8 cellular contexts compared by ENCODE assay signal in genomic region chr17:67366193-67367157, GRCh38. TPM values are rescaled to one million over a fixed set of nuclear protein-coding genes. Genes with fewer than 3 reads are reported as not detected.
A peak's percentile ranks its signal among the peaks of the same experiment; 100 is the strongest.
DNase-seq lines count a peak whose midpoint lies in the region; ATAC-seq and TF ChIP-seq lines count a peak whose summit lies in the region.

Gene PSMD12, minus strand, starts transcription at chr17:67366577. Its CDS starts 58 bp downstream, at chr17:67366519.

- peak within 1 kb of the TSS; percentile 86 to 96 for H3K4me3 ChIP-seq in cardiac fibroblast (replicated peaks in 1 of 2; ENCODE audit: low read depth in 2 of 2, low read length in 2 of 2)

- CTCF ChIA-PET in WTC11 (lab: Charles Lee) = interaction anchor here (0.8 to 2.3 kb wide), 3 partner anchors 9 to 352 kb away, joined by 3 to 6 read pairs (median 3); no protein-coding TSS in a partner anchor

- H3K4me3 Mint-ChIP-seq in WTC11 = peak within 1 kb of the TSS; percentile 96

- TF ChIP-seq CTCF in WTC11 (IDR thresholded peaks at IDR 0.05) = no peak
- no peak for TF ChIP-seq CTCF in cardiac fibroblast (IDR thresholded peaks at IDR 0.05; ENCODE audit: low read depth, low read length)

- peaks cover 14% of the 10 kb centered on the region for H3K36me3 Mint-ChIP-seq in WTC11

- H3K27ac Mint-ChIP-seq in WTC11 = peak within 1 kb of the TSS; percentile 97

- POLR2A ChIA-PET in WTC11 (lab: Charles Lee) = interaction anchor here (0.6 to 0.8 kb wide), 3 partner anchors 12 to 333 kb away, joined by 3 to 5 read pairs (median 4); no protein-coding TSS in a partner anchor

- DNase-seq in AG08396 (ENCODE audit: low spot score) (peak; percentile 96), NCI-H2227 (lab: John Stamatoyannopoulos, UW; ENCODE audit: unreplicated experiment) (peak; percentile 96), WTC11 (ENCODE audit: low spot score) (peak; percentile 88), cardiac fibroblast (ENCODE audit: low read depth in 2 of 2) (peak; percentile 92 to 93), inferior parietal cortex (ENCODE audit: extremely low spot score) (peak; percentile 89)
- peak; percentile 92 to 95 for DNase-seq in stimulated activated CD4-positive, alpha-beta T cell treated with anti-CD3 and anti-CD28 coated beads, Interleukin-12 subunit alpha, Interleukin-12 subunit beta, amount 100 ng/mL, for 24 hours (ENCODE audit: low read depth in 2 of 2)

- no peaks in the 10 kb centered on the region for H3K9me3 Mint-ChIP-seq in WTC11

- H3K27me3 Mint-ChIP-seq in WTC11 (ENCODE audit: low read depth) = no peaks in the 10 kb centered on the region; the same call in 1 of the 2 replicates

- peaks cover 22% of the 10 kb centered on the region for H3K4me1 Mint-ChIP-seq in WTC11

- ATAC-seq in GM18907 (IDR thresholded peaks at IDR 0.05; ENCODE audit: unreplicated experiment) = peak; percentile 87
- peak; percentile 83 for ATAC-seq in HG03135 (IDR thresholded peaks at IDR 0.05; ENCODE audit: unreplicated experiment)
- peak; percentile 98 for ATAC-seq in WTC11

TF ChIP-seq in WTC11, 78 proteins besides CTCF, POLR2A, EP300 and RAD21 (continues in another document):
- TF ChIP-seq TP53 (CRISPR knock-in tag; IDR thresholded peaks at IDR 0.05) = no peak
- peak; percentile 49; the same call in 1 of the 2 replicates for TF ChIP-seq E2F5 (CRISPR knock-in tag; IDR thresholded peaks at IDR 0.05)
- TF ChIP-seq JAZF1 (CRISPR knock-in tag; IDR thresholded peaks at IDR 0.05) = no peak
- no peak for TF ChIP-seq CREM (CRISPR knock-in tag; IDR thresholded peaks at IDR 0.05)
- peak; percentile 75 for TF ChIP-seq MAX (CRISPR knock-in tag; IDR thresholded peaks at IDR 0.05)
- TF ChIP-seq JUN (CRISPR knock-in tag; IDR thresholded peaks at IDR 0.05) = no peak; the same call in 1 of the 2 replicates
- no peak; the same call in 1 of the 2 replicates for TF ChIP-seq SMAD3 (CRISPR knock-in tag; IDR thresholded peaks at IDR 0.05; ENCODE audit: borderline replicate concordance)
- no peak for TF ChIP-seq EMX1 (CRISPR knock-in tag; IDR thresholded peaks at IDR 0.05)
- no peak for TF ChIP-seq ZNF671 (CRISPR knock-in tag; IDR thresholded peaks at IDR 0.05)
- TF ChIP-seq CBFB (CRISPR knock-in tag; IDR thresholded peaks at IDR 0.05; ENCODE audit: low read depth) = peak; percentile 90; the same call in 1 of the 2 replicates
- TF ChIP-seq FOXP1 (CRISPR knock-in tag; IDR thresholded peaks at IDR 0.05; ENCODE audit: borderline replicate concordance) = peak; percentile 62
- peak; percentile 66; the same call in 1 of the 2 replicates for TF ChIP-seq IRF1 (CRISPR knock-in tag; IDR thresholded peaks at IDR 0.05)
- no peak for TF ChIP-seq ZSCAN18 (CRISPR knock-in tag; IDR thresholded peaks at IDR 0.05)
- TF ChIP-seq SOX15 (CRISPR knock-in tag; IDR thresholded peaks at IDR 0.05) = no peak
- no peak for TF ChIP-seq RORB (CRISPR knock-in tag; IDR thresholded peaks at IDR 0.05)
- peak; percentile 73; the same call in 1 of the 2 replicates for TF ChIP-seq ZNF416 (CRISPR knock-in tag; IDR thresholded peaks at IDR 0.05)
- no peak for TF ChIP-seq NFATC4 (CRISPR knock-in tag; IDR thresholded peaks at IDR 0.05)
- no peak for TF ChIP-seq E2F4 (CRISPR knock-in tag; IDR thresholded peaks at IDR 0.05; ENCODE audit: borderline replicate concordance, low read depth)
- peak; percentile 81 for TF ChIP-seq TEAD1 (CRISPR knock-in tag; IDR thresholded peaks at IDR 0.05)
- peak; percentile 65; the same call in 1 of the 2 replicates for TF ChIP-seq MYBL2 (CRISPR knock-in tag; IDR thresholded peaks at IDR 0.05)
- TF ChIP-seq ELF4 (CRISPR knock-in tag; IDR thresholded peaks at IDR 0.05; ENCODE audit: low read depth) = no peak
- TF ChIP-seq ZNF121 (CRISPR knock-in tag; IDR thresholded peaks at IDR 0.05) = no peak
- TF ChIP-seq FOXP4 (CRISPR knock-in tag; IDR thresholded peaks at IDR 0.05) = peak; percentile 86; the same call in 1 of the 2 replicates
- 0 out of 2 replicates have a peak, but pooled peaks have one; percentile 27 for TF ChIP-seq ZBTB43 (CRISPR knock-in tag; IDR thresholded peaks at IDR 0.05)
- 0 out of 2 replicates have a peak, but pooled peaks have one; percentile 69 for TF ChIP-seq MLX (CRISPR knock-in tag; IDR thresholded peaks at IDR 0.05)
- 0 out of 2 replicates have a peak, but pooled peaks have one; percentile 33 for TF ChIP-seq ATF1 (CRISPR knock-in tag; IDR thresholded peaks at IDR 0.05)
- TF ChIP-seq ZNF138 (CRISPR knock-in tag; conservative IDR thresholded peaks at IDR 0.05) = no peak

RNA-seq across cellular contexts. Expression of gene PSMD12, which starts in this region (rescaled TPM):
- 58.9 to 66.9 TPM (median 59.0 TPM) in 3 replicates for total RNA-seq in WTC11 (2021)

Comparison
In these comparisons a context has a peak if more than half of its experiments do, and no peak if none do; other contexts are left out.
1. Peak in every context shown above with its lines: DNase-seq, ATAC-seq and H3K4me3 ChIP-seq.